In genomic region chr5:68316469-68316868, GRCh38 we compare ENCODE assay signal across 30 cellular contexts.
"Had no signal": no experiment of that assay in that cellular context is flagged by ENCODE, and none has a peak within 500 bp of the region (broad histone marks: within the 10 kb centered on the region; RNA-seq: fewer than 3 reads in every experiment).

No MANE protein-coding gene starts in this region.

- H3K27me3 ChIP-seq: adrenal gland, body of pancreas, breast epithelium, Peyer's patch had no signal

- H3K27ac ChIP-seq: adrenal gland, body of pancreas, breast epithelium, KMS-11, Peyer's patch, VCaP had no signal

- H3K4me3 Mint-ChIP-seq: activated B cell treated with CpG ODN at 0.5 μM for 24 hours; activated CD4-positive, alpha-beta memory T cell treated with anti-CD3 and anti-CD28 coated beads for 36 hours; activated naive CD4-positive, alpha-beta T cell treated with anti-CD3 and anti-CD28 coated beads for 36 hours; activated T-cell treated with anti-CD3 and anti-CD28 coated beads, Interleukin-2, amount 50 U/mL, for 4 hours; activated T-helper 1 cell treated with anti-CD3 and anti-CD28 coated beads, Interleukin-12 subunit alpha, Interleukin-12 subunit beta, Interleukin-2, Interleukin-4 antibody, amounts not matched to agents 30 ng/mL and 10 ng/mL and 1 ng/mL, durations not matched to agents 14 hours and 24 hours and 36 hours; T-helper 2 cell treated with Interferon-gamma antibody and Interleukin-4, amounts not matched to agents 5 μg/mL and 100 μg/mL, for 36 hours had no signal

- FAIRE-seq: astrocyte, TTC549 had no signal

- DNase-seq: activated CD4-positive, alpha-beta memory T cell treated with anti-CD3 and anti-CD28 coated beads for 36 hours; activated CD4-positive, alpha-beta T cell treated with anti-CD3 and anti-CD28 coated beads for 4 hours; activated CD4-positive, alpha-beta T cell treated with anti-CD3 and anti-CD28 coated beads, Interleukin-2, amount 50 U/mL, for 1 hour; activated gamma-delta T cell treated with Interleukin-2 at 50 U/mL for 16 hours; activated naive CD4-positive, alpha-beta T cell treated with anti-CD3 and anti-CD28 coated beads for 36 hours; activated T-cell treated with anti-CD3 and anti-CD28 coated beads for 4 hours; adrenal gland; body of pancreas; NCI-H1105 treated with DMSO at 0.1 percent for 48 hours; NCI-H1436 treated with DMSO at 0.1 percent for 48 hours; NCI-H1694 treated with DMSO at 0.1 percent for 48 hours; NCI-H2029; NCI-H345; NCI-H524 treated with DMSO at 0.1 percent for 48 hours; PC-3; RPMI8226; SHP77 treated with DMSO at 0.1 percent for 48 hours; SW 1271 had no signal

- H3K4me3 ChIP-seq: adrenal gland, body of pancreas, breast epithelium, Peyer's patch had no signal

- H3K9me3 ChIP-seq: adrenal gland, body of pancreas, breast epithelium, Peyer's patch had no signal

- H3K4me2 ChIP-seq: KMS-11 had no signal

- H3K36me3 Mint-ChIP-seq: activated CD4-positive, alpha-beta memory T cell treated with anti-CD3 and anti-CD28 coated beads for 36 hours; activated naive CD4-positive, alpha-beta T cell treated with anti-CD3 and anti-CD28 coated beads, Interleukin-2, amount 50 U/mL, for 72 hours had no signal

- H3K9me3 Mint-ChIP-seq: activated CD4-positive, alpha-beta memory T cell treated with anti-CD3 and anti-CD28 coated beads for 36 hours; activated naive CD4-positive, alpha-beta T cell treated with anti-CD3 and anti-CD28 coated beads for 36 hours; activated naive CD4-positive, alpha-beta T cell treated with anti-CD3 and anti-CD28 coated beads, Interleukin-2, amount 50 U/mL, for 72 hours; activated T-cell treated with anti-CD3 and anti-CD28 coated beads, Interleukin-2, amount 50 U/mL, for 4 hours; activated T-helper 1 cell treated with anti-CD3 and anti-CD28 coated beads, Interleukin-12 subunit alpha, Interleukin-12 subunit beta, Interleukin-2, Interleukin-4 antibody, amounts not matched to agents 30 ng/mL and 10 ng/mL and 1 ng/mL, durations not matched to agents 14 hours and 24 hours and 36 hours; T-helper 2 cell treated with Interferon-gamma antibody and Interleukin-4, amounts not matched to agents 5 μg/mL and 100 μg/mL, for 36 hours had no signal

- H3K27me3 Mint-ChIP-seq: activated B cell treated with CpG ODN at 0.5 μM for 24 hours had no signal

- H3K4me1 ChIP-seq: body of pancreas, breast epithelium, Peyer's patch had no signal

- ATAC-seq: body of pancreas, PC-3, SK-N-SH treated with all-trans-retinoic acid at 6 μM for 48 hours had no signal

- H3K27ac Mint-ChIP-seq: activated B cell treated with CpG ODN at 0.5 μM for 24 hours; activated CD4-positive, alpha-beta memory T cell treated with anti-CD3 and anti-CD28 coated beads for 36 hours; activated naive CD4-positive, alpha-beta T cell treated with anti-CD3 and anti-CD28 coated beads for 36 hours; activated T-helper 1 cell treated with anti-CD3 and anti-CD28 coated beads, Interleukin-12 subunit alpha, Interleukin-12 subunit beta, Interleukin-2, Interleukin-4 antibody, amounts not matched to agents 30 ng/mL and 10 ng/mL and 1 ng/mL, durations not matched to agents 14 hours and 24 hours and 36 hours; T-helper 2 cell treated with Interferon-gamma antibody and Interleukin-4, amounts not matched to agents 5 μg/mL and 100 μg/mL, for 36 hours had no signal

- H3K36me3 ChIP-seq: adrenal gland, breast epithelium, Peyer's patch had no signal

- H3K9ac ChIP-seq: KMS-11 had no signal
